In genomic region chr10:64275774-64276173, GRCh38 we compare ENCODE assay signal across 25 cellular contexts.
DNase-seq lines count a peak whose midpoint lies in the region; ATAC-seq and TF ChIP-seq lines count a peak whose summit lies in the region.
"Had no signal": no experiment of that assay in that cellular context is flagged by ENCODE, and none has a peak within 500 bp of the region (broad histone marks: within the 10 kb centered on the region; RNA-seq: fewer than 3 reads in every experiment).

No MANE protein-coding gene starts in this region.

- H3K27me3 Mint-ChIP-seq in CD4-positive, alpha-beta T cell, result no peaks in the 10 kb centered on the region
- H3K27me3 Mint-ChIP-seq: activated CD4-positive, alpha-beta memory T cell treated with anti-CD3 and anti-CD28 coated beads for 36 hours; activated naive CD4-positive, alpha-beta T cell treated with anti-CD3 and anti-CD28 coated beads, Interleukin-2, amount 10 ng/mL, durations not matched to agents 7 days and 5 days; CD4-positive, alpha-beta memory T cell; naive thymus-derived CD8-positive, alpha-beta T cell had no signal

- H3K36me3 Mint-ChIP-seq in CD4-positive, alpha-beta T cell (ENCODE audit: low read depth), result no peaks in the 10 kb centered on the region
- H3K36me3 Mint-ChIP-seq: activated CD4-positive, alpha-beta memory T cell treated with anti-CD3 and anti-CD28 coated beads for 36 hours; activated naive CD4-positive, alpha-beta T cell treated with anti-CD3 and anti-CD28 coated beads, Interleukin-2, amount 10 ng/mL, durations not matched to agents 7 days and 5 days; CD4-positive, alpha-beta memory T cell; naive thymus-derived CD8-positive, alpha-beta T cell; WTC11 had no signal

- no peak for DNase-seq in NOMO-1 treated with dmso at 0.1 percent for 144 hours (lab: John Stamatoyannopoulos, UW; ENCODE audit: unreplicated experiment)
- no peak for DNase-seq in GOT3 (lab: John Stamatoyannopoulos, UW)
- DNase-seq in CD4-positive, alpha-beta T cell, result no peak
- DNase-seq: activated CD4-positive, alpha-beta memory T cell treated with anti-CD3 and anti-CD28 coated beads for 36 hours; activated naive CD4-positive, alpha-beta T cell treated with anti-CD3 and anti-CD28 coated beads, Interleukin-2, amount 10 ng/mL, durations not matched to agents 7 days and 5 days; activated T-cell treated with anti-CD3 and anti-CD28 coated beads for 4 hours; CD4-positive, alpha-beta memory T cell; DMS153; GF-D8; H7; left cardiac atrium; mesenchymal stem cell; MG63; naive thymus-derived CD8-positive, alpha-beta T cell; NCI-H2227 treated with DMSO at 0.1 percent for 48 hours; NCI-H82; PC-9; right lobe of liver; SJCRH30 had no signal

- H3K27ac ChIP-seq in CD4-positive, alpha-beta T cell (ENCODE audit: low read depth, low read length), result no peak overlapping the region
- H3K27ac ChIP-seq: ascending aorta, PC-9, right lobe of liver, SJCRH30 had no signal

- no peaks in the 10 kb centered on the region for H3K27me3 ChIP-seq in CD4-positive, alpha-beta T cell (ENCODE audit: control insufficient read depth, insufficient read depth, low read length)
- H3K27me3 ChIP-seq: ascending aorta, MG63, right lobe of liver, SJCRH30 had no signal

- TF ChIP-seq CTCF in CD4-positive, alpha-beta T cell (IDR thresholded peaks at IDR 0.05), result no peak

- POLR2A ChIA-PET in CD4-positive, alpha-beta T cell (lab: Charles Lee), result no interaction called here

- ATAC-seq in GM18519 (IDR thresholded peaks at IDR 0.05; ENCODE audit: low FRiP score, unreplicated experiment), result peak; percentile 72
- ATAC-seq in GM21381 (IDR thresholded peaks at IDR 0.05; ENCODE audit: unreplicated experiment), result peak; percentile 65
- peak; percentile 50 for ATAC-seq in HG02884 (IDR thresholded peaks at IDR 0.05; ENCODE audit: unreplicated experiment)
- peak; percentile 79 for ATAC-seq in HG03575 (IDR thresholded peaks at IDR 0.05; ENCODE audit: extremely low read depth, insufficient number of reproducible peaks, low FRiP score, unreplicated experiment)
- no peak for ATAC-seq in CD4-positive, alpha-beta T cell (ENCODE audit: poor library complexity)
- ATAC-seq: left cardiac atrium; naive thymus-derived CD8-positive, alpha-beta T cell; right lobe of liver; WTC11 had no signal

- intact Hi-C loops in CD4-positive, alpha-beta T cell (cut with DNase I, micrococcal nuclease), result no loop called here

- CTCF ChIA-PET in CD4-positive, alpha-beta T cell (lab: Charles Lee), result no interaction called here

- H3K27ac Mint-ChIP-seq in CD4-positive, alpha-beta T cell, result no peak overlapping the region
- H3K27ac Mint-ChIP-seq: activated CD4-positive, alpha-beta memory T cell treated with anti-CD3 and anti-CD28 coated beads for 36 hours; activated naive CD4-positive, alpha-beta T cell treated with anti-CD3 and anti-CD28 coated beads, Interleukin-2, amount 10 ng/mL, durations not matched to agents 7 days and 5 days; CD4-positive, alpha-beta memory T cell; naive thymus-derived CD8-positive, alpha-beta T cell; WTC11 had no signal

- no peaks in the 10 kb centered on the region for H3K9me3 ChIP-seq in CD4-positive, alpha-beta T cell (ENCODE audit: control insufficient read depth, low read length)
- H3K9me3 ChIP-seq: ascending aorta, MG63, right lobe of liver, SJCRH30 had no signal

- H3K4me1 Mint-ChIP-seq in CD4-positive, alpha-beta T cell (ENCODE audit: low read depth), result no peaks in the 10 kb centered on the region
- H3K4me1 Mint-ChIP-seq: activated naive CD4-positive, alpha-beta T cell treated with anti-CD3 and anti-CD28 coated beads, Interleukin-2, amount 10 ng/mL, durations not matched to agents 7 days and 5 days; CD4-positive, alpha-beta memory T cell; naive thymus-derived CD8-positive, alpha-beta T cell had no signal

- H3K4me3 Mint-ChIP-seq in CD4-positive, alpha-beta T cell, result no peak overlapping the region
- H3K4me3 Mint-ChIP-seq: activated CD4-positive, alpha-beta memory T cell treated with anti-CD3 and anti-CD28 coated beads for 36 hours; activated naive CD4-positive, alpha-beta T cell treated with anti-CD3 and anti-CD28 coated beads, Interleukin-2, amount 10 ng/mL, durations not matched to agents 7 days and 5 days; CD4-positive, alpha-beta memory T cell; naive thymus-derived CD8-positive, alpha-beta T cell; WTC11 had no signal

- no peaks in the 10 kb centered on the region for H3K9me3 Mint-ChIP-seq in CD4-positive, alpha-beta T cell
- H3K9me3 Mint-ChIP-seq: activated CD4-positive, alpha-beta memory T cell treated with anti-CD3 and anti-CD28 coated beads for 36 hours; activated naive CD4-positive, alpha-beta T cell treated with anti-CD3 and anti-CD28 coated beads, Interleukin-2, amount 10 ng/mL, durations not matched to agents 7 days and 5 days; WTC11 had no signal
